1 cellular context compared by ENCODE assay signal in the genomic region with DNA sequence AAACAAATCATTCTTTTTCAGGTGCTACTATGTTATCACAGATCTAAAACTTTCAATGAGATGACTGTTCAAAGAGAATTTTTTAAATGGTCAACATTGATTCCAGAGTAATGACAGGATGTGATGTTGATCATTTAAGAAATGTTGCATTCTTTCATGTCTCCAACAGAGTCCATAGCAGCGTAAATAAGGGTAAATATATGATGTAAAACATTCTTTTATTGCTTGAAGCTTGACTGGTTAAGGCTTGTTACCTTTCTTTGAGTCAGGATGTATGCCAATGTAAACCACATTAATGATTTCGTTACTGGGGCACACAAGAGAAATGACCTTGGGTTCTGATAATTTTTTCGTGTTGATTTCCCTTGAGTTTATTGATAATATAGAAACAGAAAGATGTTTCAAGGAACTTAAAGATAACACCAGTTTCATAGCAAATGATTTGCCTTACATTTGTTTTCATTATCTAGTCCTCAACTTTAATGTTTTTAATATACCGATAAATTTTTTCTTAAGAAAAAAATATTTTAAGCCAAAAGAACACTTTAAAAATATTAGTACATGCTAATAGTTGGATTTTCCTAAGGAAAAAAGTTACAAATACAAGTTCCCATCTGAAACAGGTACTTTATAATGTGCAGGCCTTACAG.
A peak's percentile ranks its signal among the peaks of the same experiment; 100 is the strongest.
TF ChIP-seq lines count a peak whose summit lies in the region.

No MANE protein-coding gene starts in this region.

TF ChIP-seq in SK-N-SH, 30 proteins besides CTCF, POLR2A, EP300 and RAD21:
- TF ChIP-seq IRF3 (IDR thresholded peaks at IDR 0.05; ENCODE audit: low read depth, low read length) = no peak
- no peak for TF ChIP-seq RFX5 (IDR thresholded peaks at IDR 0.05; ENCODE audit: low read length)
- TF ChIP-seq, protein P1, sequence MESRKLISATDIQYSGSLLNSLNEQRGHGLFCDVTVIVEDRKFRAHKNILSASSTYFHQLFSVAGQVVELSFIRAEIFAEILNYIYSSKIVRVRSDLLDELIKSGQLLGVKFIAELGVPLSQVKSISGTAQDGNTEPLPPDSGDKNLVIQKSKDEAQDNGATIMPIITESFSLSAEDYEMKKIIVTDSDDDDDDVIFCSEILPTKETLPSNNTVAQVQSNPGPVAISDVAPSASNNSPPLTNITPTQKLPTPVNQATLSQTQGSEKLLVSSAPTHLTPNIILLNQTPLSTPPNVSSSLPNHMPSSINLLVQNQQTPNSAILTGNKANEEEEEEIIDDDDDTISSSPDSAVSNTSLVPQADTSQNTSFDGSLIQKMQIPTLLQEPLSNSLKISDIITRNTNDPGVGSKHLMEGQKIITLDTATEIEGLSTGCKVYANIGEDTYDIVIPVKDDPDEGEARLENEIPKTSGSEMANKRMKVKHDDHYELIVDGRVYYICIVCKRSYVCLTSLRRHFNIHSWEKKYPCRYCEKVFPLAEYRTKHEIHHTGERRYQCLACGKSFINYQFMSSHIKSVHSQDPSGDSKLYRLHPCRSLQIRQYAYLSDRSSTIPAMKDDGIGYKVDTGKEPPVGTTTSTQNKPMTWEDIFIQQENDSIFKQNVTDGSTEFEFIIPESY (IDR thresholded peaks at IDR 0.05; ENCODE audit: borderline replicate concordance, low read depth) = no peak
- TF ChIP-seq, protein P2, sequence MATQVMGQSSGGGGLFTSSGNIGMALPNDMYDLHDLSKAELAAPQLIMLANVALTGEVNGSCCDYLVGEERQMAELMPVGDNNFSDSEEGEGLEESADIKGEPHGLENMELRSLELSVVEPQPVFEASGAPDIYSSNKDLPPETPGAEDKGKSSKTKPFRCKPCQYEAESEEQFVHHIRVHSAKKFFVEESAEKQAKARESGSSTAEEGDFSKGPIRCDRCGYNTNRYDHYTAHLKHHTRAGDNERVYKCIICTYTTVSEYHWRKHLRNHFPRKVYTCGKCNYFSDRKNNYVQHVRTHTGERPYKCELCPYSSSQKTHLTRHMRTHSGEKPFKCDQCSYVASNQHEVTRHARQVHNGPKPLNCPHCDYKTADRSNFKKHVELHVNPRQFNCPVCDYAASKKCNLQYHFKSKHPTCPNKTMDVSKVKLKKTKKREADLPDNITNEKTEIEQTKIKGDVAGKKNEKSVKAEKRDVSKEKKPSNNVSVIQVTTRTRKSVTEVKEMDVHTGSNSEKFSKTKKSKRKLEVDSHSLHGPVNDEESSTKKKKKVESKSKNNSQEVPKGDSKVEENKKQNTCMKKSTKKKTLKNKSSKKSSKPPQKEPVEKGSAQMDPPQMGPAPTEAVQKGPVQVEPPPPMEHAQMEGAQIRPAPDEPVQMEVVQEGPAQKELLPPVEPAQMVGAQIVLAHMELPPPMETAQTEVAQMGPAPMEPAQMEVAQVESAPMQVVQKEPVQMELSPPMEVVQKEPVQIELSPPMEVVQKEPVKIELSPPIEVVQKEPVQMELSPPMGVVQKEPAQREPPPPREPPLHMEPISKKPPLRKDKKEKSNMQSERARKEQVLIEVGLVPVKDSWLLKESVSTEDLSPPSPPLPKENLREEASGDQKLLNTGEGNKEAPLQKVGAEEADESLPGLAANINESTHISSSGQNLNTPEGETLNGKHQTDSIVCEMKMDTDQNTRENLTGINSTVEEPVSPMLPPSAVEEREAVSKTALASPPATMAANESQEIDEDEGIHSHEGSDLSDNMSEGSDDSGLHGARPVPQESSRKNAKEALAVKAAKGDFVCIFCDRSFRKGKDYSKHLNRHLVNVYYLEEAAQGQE (IDR thresholded peaks at IDR 0.05; ENCODE audit: low read depth, low read length) = no peak
- no peak for TF ChIP-seq RXRA (IDR thresholded peaks at IDR 0.05; ENCODE audit: borderline replicate concordance, low read depth)
- TF ChIP-seq, protein P3, sequence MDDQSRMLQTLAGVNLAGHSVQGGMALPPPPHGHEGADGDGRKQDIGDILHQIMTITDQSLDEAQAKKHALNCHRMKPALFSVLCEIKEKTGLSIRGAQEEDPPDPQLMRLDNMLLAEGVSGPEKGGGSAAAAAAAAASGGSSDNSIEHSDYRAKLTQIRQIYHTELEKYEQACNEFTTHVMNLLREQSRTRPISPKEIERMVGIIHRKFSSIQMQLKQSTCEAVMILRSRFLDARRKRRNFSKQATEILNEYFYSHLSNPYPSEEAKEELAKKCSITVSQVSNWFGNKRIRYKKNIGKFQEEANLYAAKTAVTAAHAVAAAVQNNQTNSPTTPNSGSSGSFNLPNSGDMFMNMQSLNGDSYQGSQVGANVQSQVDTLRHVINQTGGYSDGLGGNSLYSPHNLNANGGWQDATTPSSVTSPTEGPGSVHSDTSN (IDR thresholded peaks at IDR 0.05) = peak; percentile 44; the same call in 1 of the 2 replicates
